Comparison of ENCODE assay signal across 10 cellular contexts in the genomic region with DNA sequence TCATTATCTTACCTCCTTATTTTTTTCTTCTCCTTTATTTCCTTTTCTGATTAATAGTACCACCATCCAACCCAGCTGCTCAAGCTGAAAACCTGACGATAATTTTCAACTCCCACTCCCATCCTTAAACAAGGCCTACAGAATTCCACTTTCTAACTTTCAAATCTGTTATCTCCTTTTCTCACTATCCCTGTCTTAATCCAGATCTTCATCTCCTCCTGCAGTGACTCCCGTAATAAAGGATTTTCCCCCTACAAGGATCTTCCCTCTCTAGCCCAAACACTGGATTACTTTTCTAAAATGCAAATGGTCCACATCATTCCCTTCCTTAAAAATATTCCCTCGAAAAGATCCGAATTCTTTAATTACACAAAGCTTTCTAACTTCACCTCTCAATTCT. TPM values are rescaled to one million over a fixed set of nuclear protein-coding genes. Genes with fewer than 3 reads are reported as not detected.
DNase-seq lines count a peak whose midpoint lies in the region; ATAC-seq lines count a peak whose summit lies in the region.
"Had no signal": no experiment of that assay in that cellular context is flagged by ENCODE, and none has a peak within 500 bp of the region (broad histone marks: within the 10 kb centered on the region; RNA-seq: fewer than 3 reads in every experiment).

No MANE protein-coding gene starts in this region.

- no peaks in the 10 kb centered on the region for H3K9me3 Mint-ChIP-seq in activated CD8-positive, alpha-beta memory T cell treated with anti-CD3 and anti-CD28 coated beads, Interleukin-2, amount 10 ng/mL, durations not matched to agents 7 days and 5 days (ENCODE audit: low read depth)
- no peaks in the 10 kb centered on the region for H3K9me3 Mint-ChIP-seq in activated T-helper 17 cell treated with anti-CD3 and anti-CD28 coated beads, Interleukin-2, amount 50 U/mL, for 72 hours
- no peaks in the 10 kb centered on the region for H3K9me3 Mint-ChIP-seq in stimulated activated memory B cell treated with anti-CD40 and anti-IgM and Interleukin-4, amounts not matched to agents 10 μg/mL and 1 μg/mL and 100 μg/mL, for 72 hours

- no peak overlapping the region for H3K27ac ChIP-seq in iPS-20b (ENCODE audit: low read length)

- H3K4me1 Mint-ChIP-seq in activated CD8-positive, alpha-beta memory T cell treated with anti-CD3 and anti-CD28 coated beads, Interleukin-2, amount 10 ng/mL, durations not matched to agents 7 days and 5 days: peaks cover 46% of the 10 kb centered on the region
- peaks cover 22% of the 10 kb centered on the region for H3K4me1 Mint-ChIP-seq in activated T-helper 17 cell treated with anti-CD3 and anti-CD28 coated beads, Interleukin-2, amount 50 U/mL, for 72 hours
- peaks cover 40% of the 10 kb centered on the region for H3K4me1 Mint-ChIP-seq in stimulated activated memory B cell treated with anti-CD40 and anti-IgM and Interleukin-4, amounts not matched to agents 10 μg/mL and 1 μg/mL and 100 μg/mL, for 72 hours

- H3K36me3 ChIP-seq in iPS-20b (ENCODE audit: insufficient read depth, low read depth, low read length): no peaks in the 10 kb centered on the region
- H3K36me3 ChIP-seq: vagina had no signal

- H3K4me1 ChIP-seq in iPS-20b (ENCODE audit: insufficient read depth, low read length): peaks cover 10% of the 10 kb centered on the region; the same call in 1 of the 2 replicates

- H3K27ac Mint-ChIP-seq in activated CD8-positive, alpha-beta memory T cell treated with anti-CD3 and anti-CD28 coated beads, Interleukin-2, amount 10 ng/mL, durations not matched to agents 7 days and 5 days: peak overlapping the region; percentile 1
- H3K27ac Mint-ChIP-seq in activated T-helper 17 cell treated with anti-CD3 and anti-CD28 coated beads, Interleukin-2, amount 50 U/mL, for 72 hours: peak overlapping the region; percentile 68
- H3K27ac Mint-ChIP-seq in stimulated activated memory B cell treated with anti-CD40 and anti-IgM and Interleukin-4, amounts not matched to agents 10 μg/mL and 1 μg/mL and 100 μg/mL, for 72 hours: peak overlapping the region; percentile 99

- H3K36me3 Mint-ChIP-seq in activated CD8-positive, alpha-beta memory T cell treated with anti-CD3 and anti-CD28 coated beads, Interleukin-2, amount 10 ng/mL, durations not matched to agents 7 days and 5 days: peaks cover 21% of the 10 kb centered on the region
- H3K36me3 Mint-ChIP-seq in activated T-helper 17 cell treated with anti-CD3 and anti-CD28 coated beads, Interleukin-2, amount 50 U/mL, for 72 hours (ENCODE audit: low read depth): peaks cover 47% of the 10 kb centered on the region
- peaks cover 28% of the 10 kb centered on the region for H3K36me3 Mint-ChIP-seq in stimulated activated memory B cell treated with anti-CD40 and anti-IgM and Interleukin-4, amounts not matched to agents 10 μg/mL and 1 μg/mL and 100 μg/mL, for 72 hours

- peak overlapping the region; percentile 97 for H3K4me3 ChIP-seq in iPS-20b (ENCODE audit: low read length)

- CTCF ChIA-PET in activated CD8-positive, alpha-beta memory T cell treated with anti-CD3 and anti-CD28 coated beads, Interleukin-2, amount 10 ng/mL, durations not matched to agents 7 days and 5 days (lab: Charles Lee): interaction anchor here (1.1 to 1.3 kb wide), 2 partner anchors 44 to 259 kb away, joined by 3 read pairs; no protein-coding TSS in a partner anchor

- H3K9ac ChIP-seq in iPS-20b (ENCODE audit: low read depth, low read length): peak overlapping the region; percentile 94; the same call in 1 of the 2 replicates

- H3K4me3 Mint-ChIP-seq in activated CD8-positive, alpha-beta memory T cell treated with anti-CD3 and anti-CD28 coated beads, Interleukin-2, amount 10 ng/mL, durations not matched to agents 7 days and 5 days: peak overlapping the region; percentile 87
- H3K4me3 Mint-ChIP-seq in activated T-helper 17 cell treated with anti-CD3 and anti-CD28 coated beads, Interleukin-2, amount 50 U/mL, for 72 hours: peak overlapping the region; percentile 95
- H3K4me3 Mint-ChIP-seq in stimulated activated memory B cell treated with anti-CD40 and anti-IgM and Interleukin-4, amounts not matched to agents 10 μg/mL and 1 μg/mL and 100 μg/mL, for 72 hours: peak overlapping the region; percentile 69

- ATAC-seq in activated CD8-positive, alpha-beta memory T cell treated with anti-CD3 and anti-CD28 coated beads, Interleukin-2, amount 10 ng/mL, durations not matched to agents 7 days and 5 days: no peak
- ATAC-seq in activated T-helper 17 cell treated with anti-CD3 and anti-CD28 coated beads, Interleukin-2, amount 50 U/mL, for 72 hours (replicated peaks): no peak
- no peak for ATAC-seq in stimulated activated memory B cell treated with anti-CD40 and anti-IgM and Interleukin-4, amounts not matched to agents 10 μg/mL and 1 μg/mL and 100 μg/mL, for 72 hours
- no peak for ATAC-seq in HG03045 (IDR thresholded peaks at IDR 0.05; ENCODE audit: unreplicated experiment)
- ATAC-seq in HG02970 (IDR thresholded peaks at IDR 0.05; ENCODE audit: low FRiP score, unreplicated experiment): no peak

- no peaks in the 10 kb centered on the region for H3K27me3 ChIP-seq in iPS-20b (ENCODE audit: insufficient read depth, low read length)
- H3K27me3 ChIP-seq: vagina had no signal

- no peaks in the 10 kb centered on the region for H3K9me3 ChIP-seq in iPS-20b (ENCODE audit: insufficient read depth, low read depth, low read length)
- H3K9me3 ChIP-seq: vagina had no signal

- DNase-seq in activated CD8-positive, alpha-beta memory T cell treated with anti-CD3 and anti-CD28 coated beads, Interleukin-2, amount 10 ng/mL, durations not matched to agents 7 days and 5 days: no peak
- no peak for DNase-seq in activated CD8-positive, alpha-beta memory T cell treated with anti-CD3 and anti-CD28 coated beads for 24 hours
- no peak for DNase-seq in SW 1271 (lab: John Stamatoyannopoulos, UW)
- DNase-seq: AML-193 had no signal

- H3K27me3 Mint-ChIP-seq in activated CD8-positive, alpha-beta memory T cell treated with anti-CD3 and anti-CD28 coated beads, Interleukin-2, amount 10 ng/mL, durations not matched to agents 7 days and 5 days: no peaks in the 10 kb centered on the region
- H3K27me3 Mint-ChIP-seq in activated T-helper 17 cell treated with anti-CD3 and anti-CD28 coated beads, Interleukin-2, amount 50 U/mL, for 72 hours: no peaks in the 10 kb centered on the region
- no peaks in the 10 kb centered on the region for H3K27me3 Mint-ChIP-seq in stimulated activated memory B cell treated with anti-CD40 and anti-IgM and Interleukin-4, amounts not matched to agents 10 μg/mL and 1 μg/mL and 100 μg/mL, for 72 hours

RNA-seq across cellular contexts. Expression of a gene that starts 1.5 kb away (rescaled TPM):
- total RNA-seq in activated CD8-positive, alpha-beta memory T cell treated with anti-CD3 and anti-CD28 coated beads, Interleukin-2, amount 10 ng/mL, durations not matched to agents 7 days and 5 days: 10 to 100 TPM; 25.0 to 25.6 TPM
- total RNA-seq in activated T-helper 17 cell treated with anti-CD3 and anti-CD28 coated beads, Interleukin-2, amount 50 U/mL, for 72 hours: 10 to 100 TPM; 18.7 to 21.5 TPM

RNA-seq across cellular contexts. Expression of a gene that starts 6.5 kb away (rescaled TPM):
- total RNA-seq in activated CD8-positive, alpha-beta memory T cell treated with anti-CD3 and anti-CD28 coated beads, Interleukin-2, amount 10 ng/mL, durations not matched to agents 7 days and 5 days: 100 to 1,000 TPM in 1 of 2 experiments, 10 to 100 TPM in 1; 96.2 to 133 TPM
- 10 to 100 TPM; 65.1 to 98.0 TPM for total RNA-seq in activated T-helper 17 cell treated with anti-CD3 and anti-CD28 coated beads, Interleukin-2, amount 50 U/mL, for 72 hours

RNA-seq across cellular contexts. Expression of a gene that starts 54.5 kb away (rescaled TPM):
- 10 to 100 TPM; 22.5 to 26.3 TPM for total RNA-seq in activated CD8-positive, alpha-beta memory T cell treated with anti-CD3 and anti-CD28 coated beads, Interleukin-2, amount 10 ng/mL, durations not matched to agents 7 days and 5 days
- total RNA-seq in activated T-helper 17 cell treated with anti-CD3 and anti-CD28 coated beads, Interleukin-2, amount 50 U/mL, for 72 hours: 10 to 100 TPM; 20.8 to 22.3 TPM

Comparison
In these comparisons a context has a peak if more than half of its experiments do, and no peak if none do; other contexts are left out.
1. H3K27ac Mint-ChIP-seq: peak in every context shown above with its lines; median percentile 99 in stimulated activated memory B cell treated with anti-CD40 and anti-IgM and Interleukin-4, amounts not matched to agents 10 μg/mL and 1 μg/mL and 100 μg/mL, for 72 hours; 68 in activated T-helper 17 cell treated with anti-CD3 and anti-CD28 coated beads, Interleukin-2, amount 50 U/mL, for 72 hours; 1 in activated CD8-positive, alpha-beta memory T cell treated with anti-CD3 and anti-CD28 coated beads, Interleukin-2, amount 10 ng/mL, durations not matched to agents 7 days and 5 days.